In the genomic region with DNA sequence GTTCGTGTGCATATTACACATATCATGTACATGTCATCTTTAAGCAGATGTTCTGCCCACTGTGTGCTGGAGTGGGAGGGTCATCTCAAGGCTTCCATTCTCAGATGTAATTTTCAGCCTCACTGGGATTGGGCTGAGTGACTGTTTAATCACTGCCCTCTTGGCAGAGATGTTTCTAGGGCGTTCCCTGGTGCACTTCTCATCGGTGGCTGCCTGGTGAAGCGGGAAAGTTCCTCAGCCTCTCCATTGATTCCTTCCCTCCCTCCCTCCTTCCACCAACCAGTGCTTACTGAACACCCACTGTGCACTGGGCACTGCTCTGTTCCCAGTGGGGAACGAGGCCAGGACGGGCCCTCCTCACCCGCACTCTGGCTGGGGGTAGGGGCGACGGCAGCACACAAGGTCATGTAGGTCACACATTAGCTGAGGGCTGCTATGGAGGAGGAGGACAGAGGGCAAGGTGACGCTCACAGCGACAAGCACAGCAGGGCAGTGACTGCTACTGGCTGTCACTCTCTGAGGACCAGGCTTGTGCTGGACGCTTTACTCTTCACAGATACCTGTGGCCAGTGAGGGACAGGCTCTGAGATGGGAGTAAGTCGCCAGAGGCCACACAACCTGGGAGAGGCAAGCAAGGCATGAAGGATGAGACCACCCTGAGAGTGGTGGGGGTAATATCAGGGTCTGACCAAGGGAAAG, we compare ENCODE assay signal across 16 cellular contexts. TPM values are rescaled to one million over a fixed set of nuclear protein-coding genes. Genes with fewer than 3 reads are reported as not detected.
"Had no signal": no experiment of that assay in that cellular context is flagged by ENCODE, and none has a peak within 500 bp of the region (broad histone marks: within the 10 kb centered on the region; RNA-seq: fewer than 3 reads in every experiment).

No MANE protein-coding gene starts in this region.

- DNase-seq: activated CD4-positive, alpha-beta T cell treated with anti-CD3 and anti-CD28 coated beads, Interleukin-2, amount 50 U/mL, for 4 hours; activated naive CD4-positive, alpha-beta T cell; activated naive CD8-positive, alpha-beta T cell treated with anti-CD3 and anti-CD28 coated beads, Interleukin-2, amount 10 ng/mL, durations not matched to agents 7 days and 5 days; amygdala; caudate nucleus; colonic mucosa; islet precursor cell; pancreas; sigmoid colon; stimulated activated naive CD4-positive, alpha-beta T cell; WERI-Rb-1 had no signal

- H3K4me3 Mint-ChIP-seq: activated naive CD8-positive, alpha-beta T cell treated with anti-CD3 and anti-CD28 coated beads, Interleukin-2, amount 10 ng/mL, durations not matched to agents 7 days and 5 days had no signal

- ATAC-seq: left lobe of liver, pancreas had no signal

- H3K4me3 ChIP-seq: colonic mucosa, pancreas, sigmoid colon, tibial nerve had no signal

- H3K4me1 ChIP-seq: colonic mucosa, pancreas had no signal

- H3K27me3 ChIP-seq: colonic mucosa, pancreas, sigmoid colon, tibial nerve had no signal

- H3K27ac Mint-ChIP-seq: activated naive CD8-positive, alpha-beta T cell treated with anti-CD3 and anti-CD28 coated beads, Interleukin-2, amount 10 ng/mL, durations not matched to agents 7 days and 5 days had no signal

- H3K27ac ChIP-seq: colonic mucosa, pancreas, sigmoid colon, tibial nerve had no signal

- H3K36me3 Mint-ChIP-seq: activated naive CD8-positive, alpha-beta T cell treated with anti-CD3 and anti-CD28 coated beads, Interleukin-2, amount 10 ng/mL, durations not matched to agents 7 days and 5 days had no signal

- H3K9me3 ChIP-seq: colonic mucosa, pancreas, sigmoid colon, tibial nerve had no signal

- H3K27me3 Mint-ChIP-seq: activated naive CD8-positive, alpha-beta T cell treated with anti-CD3 and anti-CD28 coated beads, Interleukin-2, amount 10 ng/mL, durations not matched to agents 7 days and 5 days had no signal

- H3K36me3 ChIP-seq: colonic mucosa, pancreas had no signal

- H3K9me3 Mint-ChIP-seq: activated naive CD8-positive, alpha-beta T cell treated with anti-CD3 and anti-CD28 coated beads, Interleukin-2, amount 10 ng/mL, durations not matched to agents 7 days and 5 days had no signal

RNA-seq across cellular contexts. Expression of gene RSPH14, which starts 48.6 kb away (rescaled TPM):
- total RNA-seq: lung microvascular endothelial cell; subcutaneous adipose tissue; T-helper 2 cell treated with Interferon-gamma antibody and Interleukin-4, amounts not matched to agents 100 ng/mL and 5 ng/mL, for 36 hours had no signal

RNA-seq across cellular contexts. Expression of gene RAB36, which starts 52.0 kb away (rescaled TPM):
- total RNA-seq: T-helper 2 cell treated with Interferon-gamma antibody and Interleukin-4, amounts not matched to agents 100 ng/mL and 5 ng/mL, for 36 hours had no signal
